8 cellular contexts compared by ENCODE assay signal in the genomic region with DNA sequence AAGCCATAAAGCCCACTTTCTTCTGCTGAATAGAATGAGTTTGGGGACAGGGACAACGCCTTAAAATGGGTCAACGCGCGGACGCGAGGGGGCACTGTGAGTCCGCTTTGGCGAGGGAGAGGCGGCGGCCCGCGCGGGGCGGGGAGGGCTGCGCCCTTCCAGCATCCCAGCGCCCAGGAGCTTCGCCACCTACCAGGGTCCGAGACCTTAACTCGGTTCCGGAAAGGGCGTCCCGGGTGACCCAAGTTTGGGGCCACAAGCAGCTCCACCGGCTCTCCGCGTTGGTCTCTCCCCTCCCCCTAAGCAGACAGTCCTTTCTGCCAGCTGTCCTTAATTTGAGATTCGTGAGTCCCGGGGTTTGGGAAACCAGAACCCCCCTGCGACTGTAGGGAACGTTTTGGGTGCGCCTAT. TPM values are rescaled to one million over a fixed set of nuclear protein-coding genes. Genes with fewer than 3 reads are reported as not detected.
DNase-seq lines count a peak whose midpoint lies in the region; ATAC-seq and TF ChIP-seq lines count a peak whose summit lies in the region.

No MANE protein-coding gene starts in this region.

- TF ChIP-seq CTCF in kidney epithelial cell (IDR thresholded peaks at IDR 0.05; ENCODE audit: insufficient read depth, low read length, poor library complexity, severe bottlenecking): peak; percentile 83

- peaks cover 6% of the 10 kb centered on the region for H3K27me3 ChIP-seq in kidney epithelial cell (ENCODE audit: control insufficient read depth, insufficient read depth, low read length)

- peak overlapping the region; percentile 98 for H3K4me3 ChIP-seq in SK-N-MC
- peak overlapping the region; percentile 26 for H3K4me3 ChIP-seq in kidney epithelial cell (ENCODE audit: low read depth, low read length)

- ATAC-seq in GM18868 (IDR thresholded peaks at IDR 0.05; ENCODE audit: unreplicated experiment): no peak

- DNase-seq in Ammon's horn (ENCODE audit: low spot score): peak; percentile 71
- DNase-seq in GM19238 (ENCODE audit: insufficient read length, low spot score): peak; percentile 47
- peak; percentile 78 for DNase-seq in HuH-7 (ENCODE audit: low spot score)
- peak; percentile 20 for DNase-seq in SK-N-MC (ENCODE audit: low read depth, low spot score)
- DNase-seq in cerebellum (ENCODE audit: low spot score): peak; percentile 20
- DNase-seq in kidney epithelial cell (ENCODE audit: low read depth): no peak
- DNase-seq in stimulated activated CD4-positive, alpha-beta T cell treated with anti-CD3 and anti-CD28 coated beads, Interleukin-15, amount 100 ng/mL, for 48 hours (ENCODE audit: low read depth in 2 of 2): peak; percentile 18 to 47

- H3K9ac ChIP-seq in SK-N-MC (ENCODE audit: insufficient read length): no peak overlapping the region

- no peaks in the 10 kb centered on the region for H3K9me3 ChIP-seq in SK-N-MC (ENCODE audit: low read depth, low read length)

- no peak overlapping the region for H3K27ac ChIP-seq in SK-N-MC

- H3K36me3 ChIP-seq in SK-N-MC (ENCODE audit: insufficient read depth, low read length) (no peaks in the 10 kb centered on the region), kidney epithelial cell (ENCODE audit: control insufficient read depth, insufficient read depth, low read length) (no peaks in the 10 kb centered on the region)

RNA-seq across cellular contexts. Expression of gene SAMD5, which starts 1.8 kb away (rescaled TPM):
- total RNA-seq in cerebellum: 15.5 TPM
- total RNA-seq in kidney epithelial cell: 4.9 and 6.1 TPM in 2 replicates
